ENCODE assay signal across 7 cellular contexts in genomic region chr2:43609304-43609883, GRCh38. TPM values are rescaled to one million over a fixed set of nuclear protein-coding genes. Genes with fewer than 3 reads are reported as not detected.
DNase-seq lines count a peak whose midpoint lies in the region; ATAC-seq and TF ChIP-seq lines count a peak whose summit lies in the region.

No MANE protein-coding gene starts in this region.

- H3K4me3 ChIP-seq in DND-41 (ENCODE audit: low read depth in 1 of 2, low read length in 2 of 2) (no peak overlapping the region), GM23338 (no peak overlapping the region)

- no peaks in the 10 kb centered on the region for H3F3A ChIP-seq in GM23338 (replicated peaks; ENCODE audit: low read depth)

- H3K4me1 ChIP-seq in DND-41 (ENCODE audit: insufficient read depth, low read length) (no peaks in the 10 kb centered on the region), GM23338 (ENCODE audit: insufficient read depth) (peaks cover 6% of the 10 kb centered on the region)

- no peaks in the 10 kb centered on the region for H3K9me3 Mint-ChIP-seq in GM23338
- H3K9me3 Mint-ChIP-seq in activated T-helper 17 cell treated with anti-CD3 and anti-CD28 coated beads, Interleukin-2, amount 50 U/mL, for 72 hours: no peaks in the 10 kb centered on the region

- DNase-seq in DND-41 (peak; percentile 51), GM23338 (ENCODE audit: low spot score) (peak; percentile 82), NCI-H226 (peak; percentile 12), glomerular visceral epithelial cell (ENCODE audit: extremely low spot score) (peak; percentile 40), pons (ENCODE audit: low spot score) (peak; percentile 65)
- no peak for DNase-seq in effector CD8-positive, alpha-beta T cell (lab: John Stamatoyannopoulos, UW)

- H4K20me1 ChIP-seq in DND-41 (ENCODE audit: insufficient read depth, low read length): no peaks in the 10 kb centered on the region
- H4K20me1 ChIP-seq in GM23338 (replicated peaks; ENCODE audit: insufficient read depth): no peaks in the 10 kb centered on the region

- H3K36me3 ChIP-seq in DND-41 (ENCODE audit: insufficient read depth, low read length) (no peaks in the 10 kb centered on the region), GM23338 (ENCODE audit: insufficient read depth) (no peaks in the 10 kb centered on the region)

- no peaks in the 10 kb centered on the region for H3K27me3 ChIP-seq in DND-41 (ENCODE audit: insufficient read depth, low read length, poor library complexity)
- no peaks in the 10 kb centered on the region for H3K27me3 ChIP-seq in GM23338 (ENCODE audit: insufficient read depth)

- peak; percentile 81 for ATAC-seq in DND-41 (ENCODE audit: insufficient read depth, low read depth)
- ATAC-seq in GM23338: peak; percentile 81
- ATAC-seq in activated T-helper 17 cell treated with anti-CD3 and anti-CD28 coated beads, Interleukin-2, amount 50 U/mL, for 72 hours (replicated peaks): peak; percentile 72

- H3K27ac ChIP-seq in DND-41 (ENCODE audit: low read length) (no peak overlapping the region), GM23338 (ENCODE audit: low read depth) (no peak overlapping the region)

- no peak overlapping the region for H3K4me2 ChIP-seq in DND-41 (ENCODE audit: insufficient read depth, low read length)
- no peak overlapping the region for H3K4me2 ChIP-seq in GM23338

- no peak overlapping the region for H3K27ac Mint-ChIP-seq in GM23338
- H3K27ac Mint-ChIP-seq in activated T-helper 17 cell treated with anti-CD3 and anti-CD28 coated beads, Interleukin-2, amount 50 U/mL, for 72 hours: no peak overlapping the region

- peak; percentile 82 for TF ChIP-seq CTCF in DND-41 (IDR thresholded peaks at IDR 0.05; ENCODE audit: borderline replicate concordance, extremely low read depth, low read length, poor library complexity, severe bottlenecking)
- peak; percentile 76 to 87 for TF ChIP-seq CTCF in GM23338 (conservative IDR thresholded peaks at IDR 0.05; ENCODE audit: low read depth in 2 of 2)

- peaks cover 2% of the 10 kb centered on the region for H3K27me3 Mint-ChIP-seq in GM23338 (ENCODE audit: insufficient read depth, low read depth, poor library complexity)
- H3K27me3 Mint-ChIP-seq in activated T-helper 17 cell treated with anti-CD3 and anti-CD28 coated beads, Interleukin-2, amount 50 U/mL, for 72 hours: no peaks in the 10 kb centered on the region

- H3K4me3 Mint-ChIP-seq in GM23338: no peak overlapping the region
- no peak overlapping the region for H3K4me3 Mint-ChIP-seq in activated T-helper 17 cell treated with anti-CD3 and anti-CD28 coated beads, Interleukin-2, amount 50 U/mL, for 72 hours

- H3K4me1 Mint-ChIP-seq in GM23338: peaks cover 19% of the 10 kb centered on the region; the same call in 2 of the 3 replicates
- peaks cover 15% of the 10 kb centered on the region for H3K4me1 Mint-ChIP-seq in activated T-helper 17 cell treated with anti-CD3 and anti-CD28 coated beads, Interleukin-2, amount 50 U/mL, for 72 hours

- H3K9ac ChIP-seq in DND-41 (ENCODE audit: low read depth, low read length): no peak overlapping the region

- H3K79me2 ChIP-seq in DND-41 (ENCODE audit: insufficient read depth, low read length) (no peaks in the 10 kb centered on the region), GM23338 (replicated peaks; ENCODE audit: insufficient read depth) (no peaks in the 10 kb centered on the region)

- no peaks in the 10 kb centered on the region for H3K9me3 ChIP-seq in DND-41 (ENCODE audit: insufficient read depth, low read length, severe bottlenecking)

- H2AFZ ChIP-seq in DND-41 (ENCODE audit: low read depth, low read length) (no peak overlapping the region), GM23338 (peak overlapping the region; percentile 35; the same call in 1 of the 2 replicates)

- no peaks in the 10 kb centered on the region for H3K36me3 Mint-ChIP-seq in GM23338 (ENCODE audit: low read depth)
- no peaks in the 10 kb centered on the region for H3K36me3 Mint-ChIP-seq in activated T-helper 17 cell treated with anti-CD3 and anti-CD28 coated beads, Interleukin-2, amount 50 U/mL, for 72 hours (ENCODE audit: low read depth)

- no peaks in the 10 kb centered on the region for H3K9me2 ChIP-seq in GM23338 (ENCODE audit: insufficient read depth)

TF ChIP-seq in GM23338, 12 proteins besides CTCF, POLR2A, EP300 and RAD21:
- TF ChIP-seq ZNF331 (CRISPR knock-in tag; IDR thresholded peaks at IDR 0.05; ENCODE audit: low read depth): no peak
- TF ChIP-seq, protein P1, sequence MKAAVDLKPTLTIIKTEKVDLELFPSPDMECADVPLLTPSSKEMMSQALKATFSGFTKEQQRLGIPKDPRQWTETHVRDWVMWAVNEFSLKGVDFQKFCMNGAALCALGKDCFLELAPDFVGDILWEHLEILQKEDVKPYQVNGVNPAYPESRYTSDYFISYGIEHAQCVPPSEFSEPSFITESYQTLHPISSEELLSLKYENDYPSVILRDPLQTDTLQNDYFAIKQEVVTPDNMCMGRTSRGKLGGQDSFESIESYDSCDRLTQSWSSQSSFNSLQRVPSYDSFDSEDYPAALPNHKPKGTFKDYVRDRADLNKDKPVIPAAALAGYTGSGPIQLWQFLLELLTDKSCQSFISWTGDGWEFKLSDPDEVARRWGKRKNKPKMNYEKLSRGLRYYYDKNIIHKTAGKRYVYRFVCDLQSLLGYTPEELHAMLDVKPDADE (IDR thresholded peaks at IDR 0.05): no peak

RNA-seq across cellular contexts. Expression of gene THADA, which starts 13.6 kb away (rescaled TPM):
- total RNA-seq in GM23338 (2014; rRNA removed; shearing (Covaris generic)): 26.2 and 30.7 TPM in 2 replicates
- 11.1 and 17.0 TPM in 2 replicates for polyA plus RNA-seq in GM23338 (2016; fragmentation: Nextera tagmentation; extraction: Ambion mirVana)
- 10 to 100 TPM; 36.3 to 36.9 TPM for total RNA-seq in activated T-helper 17 cell treated with anti-CD3 and anti-CD28 coated beads, Interleukin-2, amount 50 U/mL, for 72 hours

RNA-seq across cellular contexts. Expression of gene PLEKHH2, which starts 27.7 kb away (rescaled TPM):
- 6.5 and 6.7 TPM in 2 replicates for total RNA-seq in GM23338 (2014; rRNA removed; shearing (Covaris generic))
- 4.9 and 5.4 TPM in 2 replicates for polyA plus RNA-seq in GM23338 (2016; fragmentation: Nextera tagmentation; extraction: Ambion mirVana)
- total RNA-seq in activated T-helper 17 cell treated with anti-CD3 and anti-CD28 coated beads, Interleukin-2, amount 50 U/mL, for 72 hours: 1 to 10 TPM; 1.3 to 2.1 TPM
